Comparison of ENCODE assay signal across 8 cellular contexts in genomic region chr17:74212262-74212912, GRCh38. TPM values are rescaled to one million over a fixed set of nuclear protein-coding genes. Genes with fewer than 3 reads are reported as not detected.
A peak's percentile ranks its signal among the peaks of the same experiment; 100 is the strongest.
DNase-seq lines count a peak whose midpoint lies in the region; ATAC-seq and TF ChIP-seq lines count a peak whose summit lies in the region.

No MANE protein-coding gene starts in this region.

- H3K27me3 ChIP-seq in HUES6 (ENCODE audit: control insufficient read depth, insufficient read depth, low read length) = peaks cover 46% of the 10 kb centered on the region
- H3K27me3 ChIP-seq in hepatocyte = no peaks in the 10 kb centered on the region

- H3K4me1 ChIP-seq in HUES6 (ENCODE audit: control insufficient read depth, insufficient read depth, low read length) (peaks cover 33% of the 10 kb centered on the region), hepatocyte (ENCODE audit: insufficient read depth) (peaks cover 38% of the 10 kb centered on the region)

- peaks cover 13% of the 10 kb centered on the region for H3K79me2 ChIP-seq in hepatocyte

- H3K9me3 ChIP-seq in HUES6 (ENCODE audit: control insufficient read depth, insufficient read depth, low read depth, low read length) = no peaks in the 10 kb centered on the region
- H3K9me3 ChIP-seq in hepatocyte (ENCODE audit: low read depth) = no peaks in the 10 kb centered on the region

- peak; percentile 6 for ATAC-seq in GM18868 (IDR thresholded peaks at IDR 0.05; ENCODE audit: unreplicated experiment)
- no peak for ATAC-seq in HG02870 (IDR thresholded peaks at IDR 0.05; ENCODE audit: unreplicated experiment)
- no peak for ATAC-seq in GM21619 (IDR thresholded peaks at IDR 0.05; ENCODE audit: unreplicated experiment)

- H3K36me3 ChIP-seq in HUES6 (ENCODE audit: control insufficient read depth, insufficient read depth, low read length) (peaks cover 28% of the 10 kb centered on the region), hepatocyte (replicated peaks; ENCODE audit: insufficient read depth, low read depth) (no peaks in the 10 kb centered on the region)

- peak overlapping the region; percentile 73 for H3K4me3 Mint-ChIP-seq in activated naive CD8-positive, alpha-beta T cell treated with anti-CD3 and anti-CD28 coated beads for 36 hours

- 12% methylated on average over 44 of the region's 44 CpGs for WGBS in hepatocyte (ENCODE audit: low lambda C conversion rate, missing lambda C conversion rate)

- no peaks in the 10 kb centered on the region for H3K9me3 Mint-ChIP-seq in activated naive CD8-positive, alpha-beta T cell treated with anti-CD3 and anti-CD28 coated beads for 36 hours

- in situ Hi-C loops in GM13976 (cut with MboI; ENCODE audit: low sequenced_read_pairs, unreplicated experiment) = no loop called here

- H3K36me3 Mint-ChIP-seq in activated naive CD8-positive, alpha-beta T cell treated with anti-CD3 and anti-CD28 coated beads for 36 hours = peaks cover 28% of the 10 kb centered on the region

- peak; percentile 45 for DNase-seq in activated naive CD8-positive, alpha-beta T cell treated with anti-CD3 and anti-CD28 coated beads for 36 hours
- DNase-seq in hepatocyte (ENCODE audit: low spot score) (peak; percentile 42), GM13976 (ENCODE audit: low spot score) (no peak)

- no peaks in the 10 kb centered on the region for H3K9me2 ChIP-seq in hepatocyte (replicated peaks; ENCODE audit: insufficient read depth)

- H3K4me1 Mint-ChIP-seq in activated naive CD8-positive, alpha-beta T cell treated with anti-CD3 and anti-CD28 coated beads for 36 hours = peaks cover 46% of the 10 kb centered on the region

- peak overlapping the region; percentile 70 for H3K27ac Mint-ChIP-seq in activated naive CD8-positive, alpha-beta T cell treated with anti-CD3 and anti-CD28 coated beads for 36 hours

- peak overlapping the region; percentile 66 for H3K4me3 ChIP-seq in HUES6 (ENCODE audit: low read depth, low read length)
- H3K4me3 ChIP-seq in hepatocyte = peak overlapping the region; percentile 56
- H3K4me3 ChIP-seq in skin epidermis = peak overlapping the region; percentile 36 to 58 (median 46)

- peak overlapping the region; percentile 44 for H3K9ac ChIP-seq in HUES6 (ENCODE audit: low read length)

- peak overlapping the region; percentile 86 for H3K4me2 ChIP-seq in hepatocyte

- TF ChIP-seq CTCF in hepatocyte (IDR thresholded peaks at IDR 0.05; ENCODE audit: poor library complexity) (no peak), GM13976 (IDR thresholded peaks at IDR 0.05; ENCODE audit: borderline replicate concordance, control extremely low read depth, extremely low read depth, insufficient read depth, missing control alignments) (no peak)

- H4K20me1 ChIP-seq in hepatocyte (ENCODE audit: insufficient read depth, poor library complexity, severe bottlenecking) = peaks cover 38% of the 10 kb centered on the region

- H2AFZ ChIP-seq in hepatocyte = peak overlapping the region; percentile 86

- H3K27ac ChIP-seq in HUES6 (ENCODE audit: low read depth, low read length) (no peak overlapping the region), hepatocyte (peak overlapping the region; percentile 75), skin epidermis (peak overlapping the region in 20 of 21 experiments; percentile 12 to 84 (median 66))

- H3K27me3 Mint-ChIP-seq in activated naive CD8-positive, alpha-beta T cell treated with anti-CD3 and anti-CD28 coated beads for 36 hours = no peaks in the 10 kb centered on the region

RNA-seq across cellular contexts. Expression of gene TTYH2, which starts 1.0 kb away (rescaled TPM):
- total RNA-seq in activated naive CD8-positive, alpha-beta T cell treated with anti-CD3 and anti-CD28 coated beads for 36 hours = 1 to 10 TPM; 5.6 to 6.5 TPM
- total RNA-seq in hepatocyte = 7.1 and 7.4 TPM in 2 replicates
- 4.5 and 7.8 TPM in 2 replicates for polyA plus RNA-seq in hepatocyte

RNA-seq across cellular contexts. Expression of gene RPL38, which starts 8.9 kb away (rescaled TPM):
- total RNA-seq in activated naive CD8-positive, alpha-beta T cell treated with anti-CD3 and anti-CD28 coated beads for 36 hours = 1,000 to 10,000 TPM; 1,601 to 1,608 TPM
- 264 and 276 TPM in 2 replicates for total RNA-seq in hepatocyte
- 758 and 761 TPM in 2 replicates for polyA plus RNA-seq in hepatocyte
